Comparison of ENCODE assay signal across 10 cellular contexts in the genomic region with DNA sequence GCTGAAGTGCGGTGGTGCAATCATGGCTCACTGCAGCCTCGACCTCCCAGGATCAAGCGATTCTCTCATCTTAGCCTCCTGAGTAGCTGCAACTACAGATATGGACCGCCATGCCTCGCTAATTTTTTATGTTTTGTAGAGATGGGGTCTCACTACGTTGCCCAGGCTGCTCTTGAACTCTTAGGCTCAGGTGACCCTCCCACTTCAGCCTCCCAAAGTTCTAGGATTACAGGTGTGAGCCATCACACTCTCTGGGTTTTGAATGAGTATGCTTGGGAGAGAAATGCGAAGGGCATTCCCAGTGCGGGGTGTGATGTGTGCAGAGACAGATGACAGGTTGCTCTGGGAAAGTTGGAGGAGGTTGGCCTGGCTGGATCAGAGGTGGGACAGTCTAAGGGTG. TPM values are rescaled to one million over a fixed set of nuclear protein-coding genes. Genes with fewer than 3 reads are reported as not detected.
"Had no signal": no experiment of that assay in that cellular context is flagged by ENCODE, and none has a peak within 500 bp of the region (broad histone marks: within the 10 kb centered on the region; RNA-seq: fewer than 3 reads in every experiment).

No MANE protein-coding gene starts in this region.

- H3K27ac ChIP-seq: GM23248 had no signal

- H3K4me3 ChIP-seq: GM23248, HAP-1 had no signal

- H3K4me1 ChIP-seq: HAP-1 had no signal

- DNase-seq: GM23248, GOT3, H7, IMR-90, KBM-7 had no signal

- H3K36me3 ChIP-seq: HAP-1 had no signal

- H2AFZ ChIP-seq: GM23248 had no signal

- H3K9me3 ChIP-seq: HAP-1 had no signal

- H3K9ac ChIP-seq: GM23248 had no signal

- ATAC-seq: HCT116 had no signal

- FAIRE-seq: HTR-8/SVneo had no signal

RNA-seq across cellular contexts. Expression of gene RYR1, which starts 49.0 kb away (rescaled TPM):
- total RNA-seq: H4, HT-29, IMR-90 had no signal
- polyA plus RNA-seq: GM23248, IMR-90 had no signal

RNA-seq across cellular contexts. Expression of gene RASGRP4, which starts 56.5 kb away (rescaled TPM):
- total RNA-seq: GM23248, HT-29, IMR-90 had no signal
- polyA plus RNA-seq: GM23248, IMR-90 had no signal
